Comparison of ENCODE assay signal across 7 cellular contexts in genomic region chr19:8105471-8105870, GRCh38. TPM values are rescaled to one million over a fixed set of nuclear protein-coding genes. Genes with fewer than 3 reads are reported as not detected.
"Had no signal": no experiment of that assay in that cellular context is flagged by ENCODE, and none has a peak within 500 bp of the region (broad histone marks: within the 10 kb centered on the region; RNA-seq: fewer than 3 reads in every experiment).

No MANE protein-coding gene starts in this region.

- H3K4me3 ChIP-seq: GM23338 had no signal

- DNase-seq: H9, HCEC 1CT, IMR-90 had no signal

- FAIRE-seq: H1, H54 had no signal

- ATAC-seq: GM23338 had no signal

RNA-seq across cellular contexts. Expression of gene FBN3, which starts 43.9 kb away (rescaled TPM):
- total RNA-seq: HT-29, IMR-90 had no signal
- polyA plus RNA-seq: IMR-90 had no signal

RNA-seq across cellular contexts. Expression of gene CCL25, which starts 52.9 kb away (rescaled TPM):
- total RNA-seq: H1, H9, HT-29, IMR-90 had no signal
- polyA plus RNA-seq: IMR-90 had no signal
